ENCODE assay signal across 9 cellular contexts in the genomic region with DNA sequence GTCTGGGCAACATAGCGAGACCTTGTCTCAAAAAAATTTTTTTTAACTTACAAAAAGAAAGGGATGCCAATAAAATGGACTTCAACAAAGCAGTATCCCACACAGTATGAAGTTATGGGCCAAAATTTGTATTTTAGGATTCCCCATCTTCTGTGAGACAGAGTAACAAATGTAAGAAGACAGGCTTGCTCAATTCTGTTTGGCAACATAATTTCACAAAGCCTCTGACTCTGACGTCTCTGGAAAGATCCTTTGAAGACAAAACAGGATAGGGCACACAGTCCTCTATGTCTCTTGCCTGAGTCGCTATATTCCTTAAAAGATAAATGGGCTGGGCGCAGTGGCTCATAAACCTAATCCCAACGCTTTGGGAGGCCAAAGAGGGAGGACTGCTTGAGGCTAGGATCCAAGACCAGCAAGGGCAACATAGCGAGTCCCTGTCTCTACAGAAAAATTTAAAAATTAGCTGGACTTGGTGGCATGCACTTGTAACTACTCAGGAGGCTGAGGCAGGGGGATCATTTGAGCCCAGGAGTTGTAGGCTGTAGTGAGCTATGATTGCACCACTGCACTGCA. TPM values are rescaled to one million over a fixed set of nuclear protein-coding genes. Genes with fewer than 3 reads are reported as not detected.
DNase-seq lines count a peak whose midpoint lies in the region; ATAC-seq, FAIRE-seq and TF ChIP-seq lines count a peak whose summit lies in the region.
"Had no signal": no experiment of that assay in that cellular context is flagged by ENCODE, and none has a peak within 500 bp of the region (broad histone marks: within the 10 kb centered on the region; RNA-seq: fewer than 3 reads in every experiment).

No MANE protein-coding gene starts in this region.

- DNase-seq in HCEC 1CT (peak; percentile 10), glutamatergic neuron (no peak), small intestine (no peak), NCI-H1105 treated with DMSO at 0.1 percent for 48 hours (lab: John Stamatoyannopoulos, UW) (no peak), NCI-H2196 treated with DMSO at 0.1 percent for 48 hours (lab: John Stamatoyannopoulos, UW; ENCODE audit: unreplicated experiment) (no peak)

- no peaks in the 10 kb centered on the region for H3K9me3 ChIP-seq in small intestine (ENCODE audit: control insufficient read depth, low read depth)

- H3K4me3 ChIP-seq in WI38 (ENCODE audit: low read depth, low read length): peak overlapping the region; percentile 93
- H3K4me3 ChIP-seq in small intestine (ENCODE audit: low read depth in 1 of 2, low read length in 2 of 2): peak overlapping the region in 1 of 2 donors; percentile 99

- WGBS in small intestine, 3 donors: 40 to 53% (median 49%) methylated on average over 6 of the region's 6 CpGs

- peak overlapping the region; percentile 99 for H3K4me3 Mint-ChIP-seq in glutamatergic neuron (ENCODE audit: unreplicated experiment)

- H3K27ac Mint-ChIP-seq in glutamatergic neuron (ENCODE audit: unreplicated experiment): peak overlapping the region; percentile 97

- H3K27ac ChIP-seq in small intestine (ENCODE audit: low read depth in 1 of 2, low read length in 1 of 2): peak overlapping the region; percentile 96 to 98

- ATAC-seq in GM21786 (IDR thresholded peaks at IDR 0.05; ENCODE audit: unreplicated experiment) (no peak), HG02571 (IDR thresholded peaks at IDR 0.05; ENCODE audit: unreplicated experiment) (no peak)

- no peak for FAIRE-seq in small intestine (lab: Jason Lieb, UNC)

- H3K36me3 ChIP-seq in small intestine (ENCODE audit: control insufficient read depth in 2 of 2, insufficient read depth in 2 of 2, low read length in 2 of 2): peaks cover 0 to 2% of the 10 kb centered on the region in 2 donors

- peaks cover 5% of the 10 kb centered on the region for H3K4me1 Mint-ChIP-seq in glutamatergic neuron (ENCODE audit: low read depth, unreplicated experiment)

- H3K27me3 ChIP-seq in small intestine (ENCODE audit: control insufficient read depth in 2 of 2, insufficient read depth in 2 of 2, low read length in 2 of 2): no peaks in the 10 kb centered on the region

- peaks cover 6% of the 10 kb centered on the region for H3K27me3 Mint-ChIP-seq in glutamatergic neuron (ENCODE audit: unreplicated experiment)

- TF ChIP-seq CTCF in WI38 (IDR thresholded peaks at IDR 0.05; ENCODE audit: low read depth, low read length) (no peak), glutamatergic neuron (IDR thresholded peaks at IDR 0.05; ENCODE audit: partially characterized antibody, unreplicated experiment) (no peak)

- H3K36me3 Mint-ChIP-seq in glutamatergic neuron (ENCODE audit: unreplicated experiment): no peaks in the 10 kb centered on the region

- no peaks in the 10 kb centered on the region for H3K4me1 ChIP-seq in small intestine (ENCODE audit: control insufficient read depth in 2 of 2, insufficient read depth in 1 of 2, low read depth in 1 of 2, low read length in 1 of 2)

- H3K9me3 Mint-ChIP-seq in glutamatergic neuron (ENCODE audit: unreplicated experiment): peaks cover 4% of the 10 kb centered on the region

RNA-seq across cellular contexts. Expression of a gene that starts 1.1 kb away (rescaled TPM):
- 12.2 TPM for total RNA-seq in glutamatergic neuron (ENCODE audit: unreplicated experiment)
- 1 to 10 TPM; 3.2 to 9.1 (median 6.0) TPM for polyA plus RNA-seq in small intestine

RNA-seq across cellular contexts. Expression of a gene that starts 15.7 kb away (rescaled TPM):
- 10.8 TPM for total RNA-seq in glutamatergic neuron (ENCODE audit: unreplicated experiment)
- 10 to 100 TPM in 1 of 3 donors, 1 to 10 TPM in 2; 6.7 to 20.6 (median 8.4) TPM for polyA plus RNA-seq in small intestine

RNA-seq across cellular contexts. Expression of a gene that starts 19.6 kb away (rescaled TPM):
- 32.6 TPM for total RNA-seq in glutamatergic neuron (ENCODE audit: unreplicated experiment)
- 10 to 100 TPM; 30.8 to 44.0 (median 31.5) TPM for polyA plus RNA-seq in small intestine

RNA-seq across cellular contexts. Expression of a gene that starts 34.3 kb away (rescaled TPM):
- 355 TPM for total RNA-seq in glutamatergic neuron (ENCODE audit: unreplicated experiment)
- 100 to 1,000 TPM; 119 to 170 (median 125) TPM for polyA plus RNA-seq in small intestine

RNA-seq across cellular contexts. Expression of a gene that starts 49.3 kb away (rescaled TPM):
- not detected for total RNA-seq in glutamatergic neuron (ENCODE audit: unreplicated experiment)
- under 1 TPM in 2 of 3 donors, not detected in 1; 0.07 to 0.45 TPM for polyA plus RNA-seq in small intestine
- total RNA-seq: glomerular endothelial cell had no signal
